ENCODE assay signal across 37 cellular contexts in the genomic region with DNA sequence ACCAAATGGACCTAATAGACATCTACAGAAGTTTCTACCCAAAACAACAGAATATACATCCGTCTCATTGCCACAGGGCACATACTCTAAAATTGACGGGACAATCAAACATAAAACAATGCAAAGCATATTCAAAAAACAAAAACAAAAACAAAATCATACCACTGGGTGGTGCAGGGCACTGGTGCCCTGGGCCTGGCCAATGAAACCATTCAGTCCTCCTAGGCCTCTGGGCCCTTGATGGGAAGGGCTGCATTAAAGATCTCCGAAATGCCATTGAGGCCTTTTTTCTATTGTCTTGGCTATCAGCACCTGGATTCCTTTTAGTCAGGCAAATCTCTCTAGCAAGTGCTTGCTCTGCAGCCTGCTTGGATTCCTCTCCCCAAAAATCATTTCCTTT.
"Had no signal": no experiment of that assay in that cellular context is flagged by ENCODE, and none has a peak within 500 bp of the region (broad histone marks: within the 10 kb centered on the region; RNA-seq: fewer than 3 reads in every experiment).

No MANE protein-coding gene starts in this region.

- H3K4me1 ChIP-seq: adrenal gland had no signal

- H3K9me3 Mint-ChIP-seq: central memory CD8-positive, alpha-beta T cell; T-helper 2 cell treated with Interferon-gamma antibody and Interleukin-4, amounts not matched to agents 5 μg/mL and 100 μg/mL, for 36 hours had no signal

- DNase-seq: activated B cell treated with CpG ODN at 0.5 μM for 24 hours; activated CD4-positive, alpha-beta memory T cell treated with anti-CD3 and anti-CD28 coated beads for 36 hours; activated CD4-positive, alpha-beta T cell treated with anti-CD3 and anti-CD28 coated beads for 4 hours; activated CD4-positive, alpha-beta T cell treated with anti-CD3 and anti-CD28 coated beads, Interleukin-2, amount 10 ng/mL, durations not matched to agents 24 days and 14 days; activated CD4-positive, alpha-beta T cell treated with anti-CD3 and anti-CD28 coated beads, Interleukin-2, amount 50 U/mL, for 1 hour; activated CD4-positive, alpha-beta T cell treated with anti-CD3 and anti-CD28 coated beads, Interleukin-2, amount 50 U/mL, for 4 hours; activated CD4-positive, CD25-positive, alpha-beta regulatory T cell treated with anti-CD3 and anti-CD28 coated beads, Interleukin-2, amount 50 U/mL, for 72 hours; activated CD8-positive, alpha-beta memory T cell treated with anti-CD3 and anti-CD28 coated beads, Interleukin-2, amount 50 U/mL, for 4 hours; activated CD8-positive, alpha-beta T cell treated with anti-CD3 and anti-CD28 coated beads for 36 hours; activated effector memory CD4-positive, alpha-beta T cell treated with anti-CD3 and anti-CD28 coated beads, Interleukin-2, amount 50 U/mL, for 16 hours; activated gamma-delta T cell treated with Interleukin-2 at 50 U/mL for 16 hours; activated naive CD4-positive, alpha-beta T cell; activated naive CD4-positive, alpha-beta T cell treated with anti-CD3 and anti-CD28 coated beads for 36 hours; activated naive CD4-positive, alpha-beta T cell treated with anti-CD3 and anti-CD28 coated beads, Interleukin-2, amount 50 U/mL, for 16 hours; activated naive CD8-positive, alpha-beta T cell treated with anti-CD3 and anti-CD28 coated beads for 36 hours; activated T-cell treated with anti-CD3 and anti-CD28 coated beads for 4 hours; activated T-cell treated with anti-CD3 and anti-CD28 coated beads, Interleukin-2, amount 50 U/mL, for 1 hour; activated T-cell treated with anti-CD3 and anti-CD28 coated beads, Interleukin-2, amount 50 U/mL, for 4 hours; activated T-cell treated with anti-CD3 and anti-CD28 coated beads, Interleukin-2, amount 50 U/mL, for 72 hours; adrenal gland; amniotic stem cell; aorta; caudate nucleus; cerebellar nuclear complex; T-helper 2 cell; T-helper 9 cell had no signal

- H3K4me3 ChIP-seq: adrenal gland, cardiac muscle cell had no signal

- H3K4me1 Mint-ChIP-seq: activated B cell treated with CpG ODN at 0.5 μM for 24 hours; activated CD4-positive, alpha-beta T cell treated with anti-CD3 and anti-CD28 coated beads, Interleukin-2, amount 10 ng/mL, durations not matched to agents 24 days and 14 days; activated naive CD8-positive, alpha-beta T cell treated with anti-CD3 and anti-CD28 coated beads for 36 hours; activated T-helper 17 cell treated with anti-CD3 and anti-CD28 coated beads, Interleukin-2, amount 50 U/mL, for 72 hours; brain; central memory CD8-positive, alpha-beta T cell had no signal

- ATAC-seq: activated CD8-positive, alpha-beta T cell treated with anti-CD3 and anti-CD28 coated beads for 36 hours; activated naive CD4-positive, alpha-beta T cell treated with anti-CD3 and anti-CD28 coated beads, Interleukin-2, amount 50 U/mL, for 72 hours; activated T-cell treated with anti-CD3 and anti-CD28 coated beads, Interleukin-2, amount 50 U/mL, for 4 hours; activated T-cell treated with anti-CD3 and anti-CD28 coated beads, Interleukin-2, amount 50 U/mL, for 72 hours; activated T-helper 17 cell treated with anti-CD3 and anti-CD28 coated beads, Interleukin-2, amount 50 U/mL, for 72 hours had no signal

- H3K27me3 Mint-ChIP-seq: activated B cell treated with CpG ODN at 0.5 μM for 24 hours; activated CD4-positive, alpha-beta memory T cell treated with anti-CD3 and anti-CD28 coated beads for 36 hours; activated CD4-positive, alpha-beta T cell treated with anti-CD3 and anti-CD28 coated beads, Interleukin-2, amount 10 ng/mL, durations not matched to agents 24 days and 14 days; activated CD8-positive, alpha-beta T cell treated with anti-CD3 and anti-CD28 coated beads for 36 hours; activated naive CD8-positive, alpha-beta T cell treated with anti-CD3 and anti-CD28 coated beads for 36 hours; activated T-helper 17 cell treated with anti-CD3 and anti-CD28 coated beads, Interleukin-2, amount 50 U/mL, for 72 hours; central memory CD8-positive, alpha-beta T cell had no signal

- FAIRE-seq: bronchial epithelial cell, TTC549 had no signal

- H3K4me3 Mint-ChIP-seq: activated B cell treated with CpG ODN at 0.5 μM for 24 hours; activated CD4-positive, alpha-beta memory T cell treated with anti-CD3 and anti-CD28 coated beads for 36 hours; activated CD4-positive, alpha-beta T cell treated with anti-CD3 and anti-CD28 coated beads, Interleukin-2, amount 10 ng/mL, durations not matched to agents 24 days and 14 days; activated CD8-positive, alpha-beta T cell treated with anti-CD3 and anti-CD28 coated beads for 36 hours; activated naive CD4-positive, alpha-beta T cell treated with anti-CD3 and anti-CD28 coated beads for 36 hours; activated naive CD8-positive, alpha-beta T cell treated with anti-CD3 and anti-CD28 coated beads for 36 hours; activated T-cell treated with anti-CD3 and anti-CD28 coated beads, Interleukin-2, amount 50 U/mL, for 4 hours; activated T-cell treated with anti-CD3 and anti-CD28 coated beads, Interleukin-2, amount 50 U/mL, for 72 hours; activated T-helper 1 cell treated with anti-CD3 and anti-CD28 coated beads, Interleukin-12 subunit alpha, Interleukin-12 subunit beta, Interleukin-2, Interleukin-4 antibody, amounts not matched to agents 30 ng/mL and 10 ng/mL and 1 ng/mL, durations not matched to agents 14 hours and 24 hours and 36 hours; activated T-helper 17 cell treated with anti-CD3 and anti-CD28 coated beads, Interleukin-2, amount 50 U/mL, for 72 hours; brain; central memory CD8-positive, alpha-beta T cell; T-helper 1 cell treated with Interleukin-12 subunit alpha and Interleukin-12 subunit beta and Interleukin-4 antibody, amounts not matched to agents 30 μg/mL and 1 μg/mL, for 36 hours; T-helper 2 cell treated with Interferon-gamma antibody and Interleukin-4, amounts not matched to agents 5 μg/mL and 100 μg/mL, for 36 hours had no signal

- H3K27ac Mint-ChIP-seq: activated B cell treated with CpG ODN at 0.5 μM for 24 hours; activated CD4-positive, alpha-beta memory T cell treated with anti-CD3 and anti-CD28 coated beads for 36 hours; activated CD4-positive, alpha-beta T cell treated with anti-CD3 and anti-CD28 coated beads, Interleukin-2, amount 10 ng/mL, durations not matched to agents 24 days and 14 days; activated CD8-positive, alpha-beta T cell treated with anti-CD3 and anti-CD28 coated beads for 36 hours; activated naive CD4-positive, alpha-beta T cell treated with anti-CD3 and anti-CD28 coated beads for 36 hours; activated naive CD4-positive, alpha-beta T cell treated with anti-CD3 and anti-CD28 coated beads, Interleukin-2, amount 50 U/mL, for 72 hours; activated naive CD8-positive, alpha-beta T cell treated with anti-CD3 and anti-CD28 coated beads for 36 hours; activated T-cell treated with anti-CD3 and anti-CD28 coated beads, Interleukin-2, amount 50 U/mL, for 72 hours; activated T-helper 1 cell treated with anti-CD3 and anti-CD28 coated beads, Interleukin-12 subunit alpha, Interleukin-12 subunit beta, Interleukin-2, Interleukin-4 antibody, amounts not matched to agents 30 ng/mL and 10 ng/mL and 1 ng/mL, durations not matched to agents 14 hours and 24 hours and 36 hours; activated T-helper 17 cell treated with anti-CD3 and anti-CD28 coated beads, Interleukin-2, amount 50 U/mL, for 72 hours; brain; T-helper 1 cell treated with Interleukin-12 subunit alpha and Interleukin-12 subunit beta and Interleukin-4 antibody, amounts not matched to agents 30 μg/mL and 1 μg/mL, for 36 hours; T-helper 2 cell treated with Interferon-gamma antibody and Interleukin-4, amounts not matched to agents 5 μg/mL and 100 μg/mL, for 36 hours had no signal

- H3K27me3 ChIP-seq: adrenal gland, cardiac muscle cell had no signal

- H3K36me3 ChIP-seq: adrenal gland, cardiac muscle cell had no signal

- H3K27ac ChIP-seq: adrenal gland, cardiac muscle cell, VCaP had no signal
